ENCODE assay signal across 11 cellular contexts in genomic region chr16:89314858-89315257, GRCh38.
DNase-seq lines count a peak whose midpoint lies in the region; ATAC-seq, FAIRE-seq and TF ChIP-seq lines count a peak whose summit lies in the region.
"Had no signal": no experiment of that assay in that cellular context is flagged by ENCODE, and none has a peak within 500 bp of the region (broad histone marks: within the 10 kb centered on the region; RNA-seq: fewer than 3 reads in every experiment).

No MANE protein-coding gene starts in this region.

- H3K79me2 ChIP-seq in endothelial cell of umbilical vein (ENCODE audit: control insufficient read depth, insufficient read depth, low read length) = peaks cover 93% of the 10 kb centered on the region

- H3K4me1 ChIP-seq in endothelial cell of umbilical vein (ENCODE audit: control insufficient read depth, extremely low read depth, insufficient read depth, low read length) = peaks cover 54% of the 10 kb centered on the region
- H3K4me1 ChIP-seq in spleen = peaks cover 63 to 100% (median 85%) of the 10 kb centered on the region in 6 donors

- no peak overlapping the region for H2AFZ ChIP-seq in endothelial cell of umbilical vein (ENCODE audit: low read depth, low read length)

- no peaks in the 10 kb centered on the region for H3K9me3 Mint-ChIP-seq in activated CD4-positive, alpha-beta T cell treated with anti-CD3 and anti-CD28 coated beads, Interleukin-2, amount 10 ng/mL, durations not matched to agents 24 days and 14 days
- no peaks in the 10 kb centered on the region for H3K9me3 Mint-ChIP-seq in T-cell

- no peak for DNase-seq in activated CD4-positive, alpha-beta T cell treated with anti-CD3 and anti-CD28 coated beads, Interleukin-2, amount 10 ng/mL, durations not matched to agents 24 days and 14 days
- DNase-seq in activated CD4-positive, alpha-beta T cell treated with anti-CD3 and anti-CD28 coated beads, Interleukin-2, amount 50 U/mL, for 48 hours = no peak
- DNase-seq in T-cell = no peak
- DNase-seq in endothelial cell of umbilical vein (ENCODE audit: low read depth, low spot score) = no peak
- DNase-seq in spleen = no peak
- DNase-seq: NCI-H345, ovary had no signal

- ATAC-seq in T-cell (replicated peaks in 1 of 4) (no peak), GM18502 (IDR thresholded peaks at IDR 0.05; ENCODE audit: poor library complexity, unreplicated experiment) (no peak), HG02938 (IDR thresholded peaks at IDR 0.05; ENCODE audit: unreplicated experiment) (no peak), HG02885 (IDR thresholded peaks at IDR 0.05; ENCODE audit: poor library complexity, unreplicated experiment) (no peak)

- H3K4me1 Mint-ChIP-seq in activated CD4-positive, alpha-beta T cell treated with anti-CD3 and anti-CD28 coated beads, Interleukin-2, amount 10 ng/mL, durations not matched to agents 24 days and 14 days = peaks cover 68% of the 10 kb centered on the region
- H3K4me1 Mint-ChIP-seq in T-cell = peaks cover 92 to 96% (median 95%) of the 10 kb centered on the region in 3 donors

- peak overlapping the region; percentile 77 for H3K27ac ChIP-seq in endothelial cell of umbilical vein (ENCODE audit: insufficient read depth, low read depth, low read length)
- H3K27ac ChIP-seq in spleen = peak overlapping the region in 6 of 8 donors; percentile 16 to 87 (median 78)
- H3K27ac ChIP-seq: ovary had no signal

- TF ChIP-seq POLR2A in endothelial cell of umbilical vein (IDR thresholded peaks at IDR 0.05; ENCODE audit: low read depth, low read length) (no peak), spleen (IDR thresholded peaks at IDR 0.05) (no peak)

- dilution Hi-C loops in endothelial cell of umbilical vein (cut with MboI; ENCODE audit: extremely low pct_ligation_motif_present, low sequenced_read_pairs) = no loop called here

- no peak overlapping the region for H3K4me2 ChIP-seq in endothelial cell of umbilical vein (ENCODE audit: insufficient read depth, low read length)

- POLR2A ChIA-PET in T-cell (lab: Charles Lee) (interaction anchor here in 1 of 2 donors (0.7 kb wide), 1 partner anchor 96 kb away, joined by 3 read pairs; no protein-coding TSS in a partner anchor), endothelial cell of umbilical vein (lab: Charles Lee) (interaction anchor here (0.5 kb wide), 1 partner anchor 24 kb away, joined by 5 read pairs; no protein-coding TSS in a partner anchor)

- H3K27me3 ChIP-seq in endothelial cell of umbilical vein (ENCODE audit: control insufficient read depth in 2 of 2, insufficient read depth in 2 of 2, low read length in 2 of 2) (no peaks in the 10 kb centered on the region), spleen (replicated peaks in 1 of 7) (no peaks in the 10 kb centered on the region)
- H3K27me3 ChIP-seq: ovary had no signal

- intact Hi-C loops in activated CD4-positive, alpha-beta T cell treated with anti-CD3 and anti-CD28 coated beads, Interleukin-2, amount 10 ng/mL, durations not matched to agents 24 days and 14 days (cut with micrococcal nuclease) = no loop called here
- intact Hi-C loops in endothelial cell of umbilical vein (cut with micrococcal nuclease) (loop anchor here (5.0 kb wide), 1 partner anchor 172 kb away; no protein-coding TSS in a partner anchor), spleen (cut with DNase I; ENCODE audit: low total_unique reads) (no loop called here)

- H3K36me3 ChIP-seq in endothelial cell of umbilical vein (ENCODE audit: control insufficient read depth in 2 of 2, extremely low read depth in 1 of 2, insufficient read depth in 2 of 2, low read length in 2 of 2) (peaks cover 0 to 12% of the 10 kb centered on the region in 2 experiments), spleen (peaks cover 0 to 49% (median 21%) of the 10 kb centered on the region in 6 donors)
- H3K36me3 ChIP-seq: ovary had no signal

- peak overlapping the region; percentile 96 for H3K27ac Mint-ChIP-seq in activated CD4-positive, alpha-beta T cell treated with anti-CD3 and anti-CD28 coated beads, Interleukin-2, amount 10 ng/mL, durations not matched to agents 24 days and 14 days
- peak overlapping the region; percentile 92 to 96 for H3K27ac Mint-ChIP-seq in T-cell

- WGBS in spleen, 5 donors = 59 to 83% (median 76%) methylated on average over 8 of the region's 8 CpGs

- no peak for TF ChIP-seq CTCF in endothelial cell of umbilical vein (IDR thresholded peaks at IDR 0.05; ENCODE audit: extremely low read depth in 1 of 2, insufficient read depth in 1 of 2, low read depth in 1 of 2, low read length in 2 of 2)
- TF ChIP-seq CTCF in spleen (IDR thresholded peaks at IDR 0.05 in 8 of 11, conservative IDR thresholded peaks at IDR 0.05 in 3 of 11) = no peak

- H3K4me3 ChIP-seq in endothelial cell of umbilical vein (replicated peaks in 1 of 3; ENCODE audit: insufficient read depth in 1 of 3, low read depth in 1 of 3, low read length in 3 of 3) (no peak overlapping the region), spleen (peak overlapping the region in 1 of 8 donors; percentile 52)
- H3K4me3 ChIP-seq: ovary had no signal

- CTCF ChIA-PET in T-cell (lab: Charles Lee) (interaction anchor here in 1 of 2 donors (0.6 to 0.8 kb wide), 2 partner anchors 114 to 609 kb away, joined by 7 to 10 read pairs; no protein-coding TSS in a partner anchor), endothelial cell of umbilical vein (lab: Charles Lee) (interaction anchor here (1.0 to 2.4 kb wide), 4 partner anchors 12 to 194 kb away, joined by 3 to 8 read pairs (median 4); partner anchors contain the start of gene SPG7)

- no peaks in the 10 kb centered on the region for H3K27me3 Mint-ChIP-seq in activated CD4-positive, alpha-beta T cell treated with anti-CD3 and anti-CD28 coated beads, Interleukin-2, amount 10 ng/mL, durations not matched to agents 24 days and 14 days
- H3K27me3 Mint-ChIP-seq in T-cell = no peaks in the 10 kb centered on the region

- H4K20me1 ChIP-seq in endothelial cell of umbilical vein (replicated peaks; ENCODE audit: control insufficient read depth, extremely low read depth, insufficient read depth, low read length) = no peaks in the 10 kb centered on the region

- H3K4me3 Mint-ChIP-seq in activated CD4-positive, alpha-beta T cell treated with anti-CD3 and anti-CD28 coated beads, Interleukin-2, amount 10 ng/mL, durations not matched to agents 24 days and 14 days = peak overlapping the region; percentile 84
- peak overlapping the region; percentile 74 to 82 (median 76) for H3K4me3 Mint-ChIP-seq in T-cell

- no peaks in the 10 kb centered on the region for H3K9me3 ChIP-seq in endothelial cell of umbilical vein (replicated peaks; ENCODE audit: control insufficient read depth, insufficient read depth, low read length)
- H3K9me3 ChIP-seq in spleen = no peaks in the 10 kb centered on the region
- H3K9me3 ChIP-seq: ovary had no signal

- peaks cover 31% of the 10 kb centered on the region for H3K36me3 Mint-ChIP-seq in activated CD4-positive, alpha-beta T cell treated with anti-CD3 and anti-CD28 coated beads, Interleukin-2, amount 10 ng/mL, durations not matched to agents 24 days and 14 days (ENCODE audit: low read depth)
- peaks cover 8% of the 10 kb centered on the region for H3K36me3 Mint-ChIP-seq in T-cell

- no peaks in the 10 kb centered on the region for H3K9me1 ChIP-seq in endothelial cell of umbilical vein (replicated peaks; ENCODE audit: control insufficient read depth, extremely low read depth, insufficient read depth, low read length)

- FAIRE-seq in endothelial cell of umbilical vein (lab: Jason Lieb, UNC) = no peak
- FAIRE-seq: RCC 7860 had no signal

- BruUV-seq in endothelial cell of umbilical vein (replicated peaks; lab: Mats Ljungman, UMichigan) = no TSS peak

- no peak overlapping the region for H3K9ac ChIP-seq in endothelial cell of umbilical vein (replicated peaks; ENCODE audit: extremely low read depth, insufficient read depth, low read length)

TF ChIP-seq in endothelial cell of umbilical vein, 7 proteins besides CTCF, POLR2A, EP300 and RAD21:
- TF ChIP-seq, protein P1, sequence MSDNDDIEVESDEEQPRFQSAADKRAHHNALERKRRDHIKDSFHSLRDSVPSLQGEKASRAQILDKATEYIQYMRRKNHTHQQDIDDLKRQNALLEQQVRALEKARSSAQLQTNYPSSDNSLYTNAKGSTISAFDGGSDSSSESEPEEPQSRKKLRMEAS (IDR thresholded peaks at IDR 0.05; ENCODE audit: insufficient read depth, insufficient read length) = no peak
- TF ChIP-seq JUN (IDR thresholded peaks at IDR 0.05; ENCODE audit: borderline replicate concordance, insufficient read depth, insufficient read length, low read depth) (no peak), FOS (IDR thresholded peaks at IDR 0.05; ENCODE audit: borderline replicate concordance, insufficient read depth, low read length) (no peak), MYC (IDR thresholded peaks at IDR 0.05; ENCODE audit: low read depth, low read length) (no peak), GATA2 (IDR thresholded peaks at IDR 0.05; ENCODE audit: insufficient read depth, insufficient read length, low read depth, low read length) (no peak)
